ENCODE assay signal across 1 cellular context in genomic region chr18:31042068-31042390, GRCh38.
TF ChIP-seq lines count a peak whose summit lies in the region.

No MANE protein-coding gene starts in this region.

TF ChIP-seq in liver, 16 proteins besides CTCF, POLR2A, EP300 and RAD21 (continued from another document):
- no peak for TF ChIP-seq ATF3 (IDR thresholded peaks at IDR 0.05)
